ENCODE assay signal across 5 cellular contexts in the genomic region with DNA sequence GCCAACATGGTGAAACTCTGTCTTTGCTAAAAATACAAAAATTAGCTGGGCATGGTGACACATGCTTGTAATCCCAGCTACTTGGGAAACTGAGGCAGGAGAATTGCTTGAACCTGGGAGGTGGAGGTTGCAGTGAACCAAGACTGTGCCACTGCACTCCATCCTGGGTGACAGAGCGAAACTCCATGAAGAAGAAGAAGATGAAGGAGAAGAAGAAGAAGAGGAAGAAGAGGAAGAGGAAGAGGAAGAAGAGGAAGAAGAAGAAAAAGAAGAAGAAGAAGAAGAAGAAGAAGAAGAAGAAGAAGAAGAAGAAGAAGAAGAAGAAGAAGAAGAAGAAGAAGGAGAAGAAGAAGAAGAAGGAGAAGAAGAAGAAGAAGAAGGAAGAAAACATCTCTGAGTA. TPM values are rescaled to one million over a fixed set of nuclear protein-coding genes. Genes with fewer than 3 reads are reported as not detected.
"Had no signal": no experiment of that assay in that cellular context is flagged by ENCODE, and none has a peak within 500 bp of the region (broad histone marks: within the 10 kb centered on the region; RNA-seq: fewer than 3 reads in every experiment).

No MANE protein-coding gene starts in this region.

RNA-seq across cellular contexts. Expression of gene WNT7A, which starts 23.2 kb away (rescaled TPM):
- total RNA-seq: activated B cell treated with CpG ODN at 0.5 μM for 24 hours; activated T-helper 1 cell treated with anti-CD3 and anti-CD28 coated beads, Interleukin-12 subunit alpha, Interleukin-12 subunit beta, Interleukin-2, Interleukin-4 antibody, amounts not matched to agents 30 ng/mL and 10 ng/mL and 1 ng/mL, durations not matched to agents 14 hours and 24 hours and 36 hours; activated T-helper 2 cell treated with anti-CD3 and anti-CD28 coated beads, Interferon-gamma antibody, Interleukin-2, Interleukin-4, amounts not matched to agents 10 μg/mL and 5 μg/mL and 100 μg/mL, durations not matched to agents 14 hours and 24 hours and 36 hours; ascending aorta; cardiac muscle cell had no signal
- polyA plus RNA-seq: cardiac muscle cell had no signal
